ENCODE assay signal across 7 cellular contexts in genomic region chr2:183078467-183079334, GRCh38. TPM values are rescaled to one million over a fixed set of nuclear protein-coding genes. Genes with fewer than 3 reads are reported as not detected.
A peak's percentile ranks its signal among the peaks of the same experiment; 100 is the strongest.
DNase-seq lines count a peak whose midpoint lies in the region; ATAC-seq, FAIRE-seq and TF ChIP-seq lines count a peak whose summit lies in the region.

TSS of gene DUSP19 (plus strand) at chr2:183078747. CDS start at chr2:183078934, 187 bp downstream.

- RAD21 ChIA-PET in GM12878 (lab: Charles Lee; ENCODE audit: unreplicated experiment) = interaction anchor here (0.9 kb wide), 1 partner anchor 14 kb away, joined by 3 read pairs; no protein-coding TSS in a partner anchor

- H3K9me3 ChIP-seq in GM12878 (replicated peaks; ENCODE audit: control insufficient read depth, insufficient read depth, low read length) = no peaks in the 10 kb centered on the region

- SMC1A ChIA-PET in GM12878 (lab: Charles Lee; ENCODE audit: uncharacterized antibody, unreplicated experiment) = interaction anchor here (1.0 to 2.6 kb wide), 9 partner anchors 10 to 838 kb away, joined by 3 to 11 read pairs (median 4); no protein-coding TSS in a partner anchor

- H3K4me2 ChIP-seq in GM12878 (ENCODE audit: control insufficient read depth, insufficient read depth) = peak within 1 kb of the TSS; percentile 86

- no peaks in the 10 kb centered on the region; a peak in 1 of 4 replicates for H3K27me3 ChIP-seq in GM12878 (replicated peaks in 1 of 2; ENCODE audit: control insufficient read depth in 2 of 2, insufficient read depth in 2 of 2, low read length in 1 of 2)

- H2AFZ ChIP-seq in GM12878 (ENCODE audit: control insufficient read depth, low read depth, low read length) = peak within 1 kb of the TSS; percentile 87

- ATAC-seq in GM18508 (IDR thresholded peaks at IDR 0.05; ENCODE audit: insufficient read depth, unreplicated experiment) = peak; percentile 70
- peak; percentile 92 for ATAC-seq in HG02970 (IDR thresholded peaks at IDR 0.05; ENCODE audit: low FRiP score, unreplicated experiment)
- peak; percentile 92 for ATAC-seq in GM12878

- TF ChIP-seq EP300 in GM12878 (IDR thresholded peaks at IDR 0.05; ENCODE audit: borderline replicate concordance in 1 of 2, control insufficient read depth in 1 of 2, low read depth in 2 of 2, low read length in 2 of 2) = no peak

- BruUV-seq in GM12878 (replicated peaks; lab: Mats Ljungman, UMichigan) = no TSS peak

- POLR2A ChIA-PET in GM12878 (lab: Charles Lee) = interaction anchor here (1.7 kb wide), 1 partner anchor 46 kb away, joined by 4 read pairs; no protein-coding TSS in a partner anchor

- intact Hi-C loops in GM12878 (cut with micrococcal nuclease; ENCODE audit: unreplicated experiment) = no loop called here

- in situ Hi-C loops in GM12878 (cut with MboI) = no loop called here

- peak; percentile 68 for TF ChIP-seq POLR2A in GM12878 (IDR thresholded peaks at IDR 0.05; ENCODE audit: low read depth, low read length)

- TF ChIP-seq CTCF in GM12878 (IDR thresholded peaks at IDR 0.05 in 2 of 3, conservative IDR thresholded peaks at IDR 0.05 in 1 of 3; ENCODE audit: control insufficient read depth in 2 of 3, extremely low read depth in 1 of 3, insufficient read depth in 1 of 3, low read depth in 3 of 3, low read length in 3 of 3) (no peak), retinal pigment epithelial cell (conservative IDR thresholded peaks at IDR 0.05; ENCODE audit: low read depth, low read length) (no peak)

- H4K20me1 ChIP-seq in GM12878 (ENCODE audit: control insufficient read depth, insufficient read depth) = no peaks in the 10 kb centered on the region

- 1% methylated on average over 25 of the region's 25 CpGs for WGBS in GM12878 (ENCODE audit: insufficient coverage, insufficient replicate concordance, low lambda C conversion rate, missing lambda C conversion rate)

- no peaks in the 10 kb centered on the region for H3K4me1 ChIP-seq in GM12878 (ENCODE audit: control insufficient read depth, insufficient read depth, low read length)

- H3K4me3 ChIP-seq in GM12878 (peak within 1 kb of the TSS; percentile 82), retinal pigment epithelial cell (ENCODE audit: low read length) (peak within 1 kb of the TSS; percentile 76)

- no peaks in the 10 kb centered on the region for H3K36me3 ChIP-seq in GM12878 (ENCODE audit: control insufficient read depth in 2 of 2, insufficient read depth in 2 of 2, low read length in 1 of 2)

- CTCF ChIA-PET in GM12878 (lab: Yijun Ruan, JAX) = interaction anchor here (0.5 to 1.6 kb wide), 8 partner anchors 11 to 99 kb away, joined by 3 to 6 read pairs (median 4); partner anchors contain the start of gene NUP35

- H3K9ac ChIP-seq in GM12878 (ENCODE audit: control insufficient read depth, insufficient read depth, low read length) = peak within 1 kb of the TSS; percentile 57

- no peak within 1 kb of the TSS for H3K27ac ChIP-seq in GM12878 (ENCODE audit: control insufficient read depth, insufficient read depth)

- DNase-seq in NCI-H187 treated with DMSO at 0.1 percent for 48 hours (lab: John Stamatoyannopoulos, UW) (peak; percentile 81), T-helper 9 cell (peak; percentile 66), GM12878 (ENCODE audit: low read depth, low spot score) (peak; percentile 95), hypothalamus (lab: John Stamatoyannopoulos, UW) (peak; percentile 16 to 96 (median 77)), retinal pigment epithelial cell (ENCODE audit: low read depth) (peak; percentile 72)

- TF ChIP-seq RAD21 in GM12878 (IDR thresholded peaks at IDR 0.05; ENCODE audit: insufficient read depth, low read depth, low read length) = no peak

- FAIRE-seq in GM12878 (lab: Jason Lieb, UNC) = peak; percentile 99

- no peaks in the 10 kb centered on the region for H3K79me2 ChIP-seq in GM12878 (ENCODE audit: control insufficient read depth, insufficient read depth, low read length)

TF ChIP-seq in GM12878, 131 proteins besides CTCF, POLR2A, EP300 and RAD21 (continues in another document):
- TF ChIP-seq RFX5 (IDR thresholded peaks at IDR 0.05; ENCODE audit: low read depth, low read length) (no peak), ZNF274 (IDR thresholded peaks at IDR 0.05; ENCODE audit: insufficient read depth, insufficient read length) (no peak), RELB (IDR thresholded peaks at IDR 0.05; ENCODE audit: low read depth) (0 out of 2 replicates have a peak, but pooled peaks have one; percentile 23), EZH2 (IDR thresholded peaks at IDR 0.05; ENCODE audit: borderline replicate concordance, control insufficient read depth, low read depth, low read length) (0 out of 2 replicates have a peak, but pooled peaks have one; percentile 25), GABPA (IDR thresholded peaks at IDR 0.05; ENCODE audit: low read depth) (peak; percentile 40; the same call in 1 of the 2 replicates), TAF1 (IDR thresholded peaks at IDR 0.05; ENCODE audit: borderline replicate concordance, low read depth, low read length) (0 out of 2 replicates have a peak, but pooled peaks have one; percentile 46), GATAD2B (conservative IDR thresholded peaks at IDR 0.05; ENCODE audit: low read depth) (0 out of 2 replicates have a peak, but pooled peaks have one; percentile 53)
- TF ChIP-seq, protein P1, sequence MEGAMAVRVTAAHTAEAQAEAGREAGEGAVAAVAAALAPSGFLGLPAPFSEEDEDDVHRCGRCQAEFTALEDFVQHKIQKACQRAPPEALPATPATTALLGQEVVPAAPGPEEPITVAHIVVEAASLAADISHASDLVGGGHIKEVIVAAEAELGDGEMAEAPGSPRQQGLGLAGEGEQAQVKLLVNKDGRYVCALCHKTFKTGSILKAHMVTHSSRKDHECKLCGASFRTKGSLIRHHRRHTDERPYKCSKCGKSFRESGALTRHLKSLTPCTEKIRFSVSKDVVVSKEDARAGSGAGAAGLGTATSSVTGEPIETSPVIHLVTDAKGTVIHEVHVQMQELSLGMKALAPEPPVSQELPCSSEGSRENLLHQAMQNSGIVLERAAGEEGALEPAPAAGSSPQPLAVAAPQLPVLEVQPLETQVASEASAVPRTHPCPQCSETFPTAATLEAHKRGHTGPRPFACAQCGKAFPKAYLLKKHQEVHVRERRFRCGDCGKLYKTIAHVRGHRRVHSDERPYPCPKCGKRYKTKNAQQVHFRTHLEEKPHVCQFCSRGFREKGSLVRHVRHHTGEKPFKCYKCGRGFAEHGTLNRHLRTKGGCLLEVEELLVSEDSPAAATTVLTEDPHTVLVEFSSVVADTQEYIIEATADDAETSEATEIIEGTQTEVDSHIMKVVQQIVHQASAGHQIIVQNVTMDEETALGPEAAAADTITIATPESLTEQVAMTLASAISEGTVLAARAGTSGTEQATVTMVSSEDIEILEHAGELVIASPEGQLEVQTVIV (IDR thresholded peaks at IDR 0.05; ENCODE audit: borderline replicate concordance, partially characterized antibody) = peak; percentile 75

RNA-seq across cellular contexts. Expression of gene DUSP19, which starts in this region (rescaled TPM):
- total RNA-seq in GM12878 (2013; cell fraction: nucleolus; rRNA removed) = 0.78 and 0.81 TPM in 2 replicates
- total RNA-seq in GM12878 (2014; rRNA removed) (0.56 and 0.65 TPM in 2 replicates), GM12878 (2014; rRNA removed; fragmentation: Illumina TruSeq; extraction: Trizol) (0.46 and 0.72 TPM in 2 replicates), GM12878 (2021) (0.51 and 0.80 TPM in 2 replicates)
- polyA plus RNA-seq in GM12878 (2011; ENCODE audit: low read depth) = 0.76 TPM
- polyA plus RNA-seq in GM12878 (2011; rRNA removed) (1.7 and 2.8 TPM in 2 replicates), GM12878 (2014; fragmentation: Illumina TruSeq; extraction: Trizol) (0.16 and 0.19 TPM in 2 replicates), GM12878 (2014; fragmentation: Nextera tagmentation; extraction: Ambion mirVana) (under 1 TPM; 0.18 to 0.58 TPM), GM12878 (2014; rRNA removed) (0.10 and 0.58 TPM in 2 replicates), GM12878 (2016; fragmentation: Nextera tagmentation; extraction: Ambion mirVana) (under 1 TPM; 0.56 to 0.81 TPM)
- polyA plus RNA-seq in GM12878 (2011; cell fraction: cytosol; rRNA removed) = 0.57 and 0.76 TPM in 2 replicates
- polyA plus RNA-seq in GM12878 (2011; cell fraction: nucleus; rRNA removed) = 0.16 and 0.54 TPM in 2 replicates
- polyA plus RNA-seq in GM12878 (2012) = 0.73 and 1.2 TPM in 2 replicates
- polyA minus RNA-seq in GM12878 (2011; rRNA and poly(A)+ RNA removed) = 1.3 and 1.9 TPM in 2 replicates
- 0.40 and 0.83 TPM in 2 replicates for polyA minus RNA-seq in GM12878 (2011; cell fraction: cytosol; rRNA and poly(A)+ RNA removed)
- 1.1 and 1.3 TPM in 2 replicates for polyA minus RNA-seq in GM12878 (2011; cell fraction: nucleus; rRNA and poly(A)+ RNA removed)
